Comparison of ENCODE assay signal across 12 cellular contexts in the genomic region with DNA sequence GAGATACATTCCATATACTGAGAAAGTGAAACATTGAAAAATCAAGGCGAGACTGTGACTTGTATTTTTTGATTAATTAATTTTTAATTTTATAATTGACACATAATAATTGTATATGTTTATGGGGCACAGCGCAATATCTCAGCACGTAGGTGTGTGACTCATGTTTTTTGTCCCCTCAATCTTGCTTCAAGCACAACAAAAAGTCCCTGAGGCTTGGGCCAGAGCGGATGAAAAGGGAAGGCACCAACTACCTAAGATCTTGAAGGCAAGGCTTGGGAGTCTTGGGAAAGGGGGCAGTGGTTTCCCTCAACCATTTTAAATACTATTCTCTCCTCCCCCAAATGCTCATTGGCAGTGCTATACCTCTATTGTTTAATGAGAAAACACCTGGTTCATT.
DNase-seq lines count a peak whose midpoint lies in the region; ATAC-seq lines count a peak whose summit lies in the region.
"Had no signal": no experiment of that assay in that cellular context is flagged by ENCODE, and none has a peak within 500 bp of the region (broad histone marks: within the 10 kb centered on the region; RNA-seq: fewer than 3 reads in every experiment).

No MANE protein-coding gene starts in this region.

- peaks cover 54% of the 10 kb centered on the region for H3K4me1 Mint-ChIP-seq in stimulated activated memory B cell treated with anti-CD40 and anti-IgM and Interleukin-4, amounts not matched to agents 10 μg/mL and 1 μg/mL and 100 μg/mL, for 72 hours

- DNase-seq in HuH-7.5 (ENCODE audit: low spot score), result no peak
- no peak for DNase-seq in MV-4-11 (lab: John Stamatoyannopoulos, UW)
- DNase-seq in NCI-H1417 treated with DMSO at 0.1 percent for 48 hours (lab: John Stamatoyannopoulos, UW), result no peak
- DNase-seq in COLO668 (lab: John Stamatoyannopoulos, UW; ENCODE audit: unreplicated experiment), result no peak
- DNase-seq: activated naive CD4-positive, alpha-beta T cell treated with Interleukin-2 at 50 U/mL for 16 hours; COR-L47; gastrocnemius medialis; upper lobe of right lung had no signal

- peak; percentile 32 for ATAC-seq in GM19328 (IDR thresholded peaks at IDR 0.05; ENCODE audit: unreplicated experiment)
- peak; percentile 43 for ATAC-seq in HG02678 (IDR thresholded peaks at IDR 0.05; ENCODE audit: unreplicated experiment)
- ATAC-seq in HG03439 (IDR thresholded peaks at IDR 0.05; ENCODE audit: unreplicated experiment), result peak; percentile 68
- no peak for ATAC-seq in stimulated activated memory B cell treated with anti-CD40 and anti-IgM and Interleukin-4, amounts not matched to agents 10 μg/mL and 1 μg/mL and 100 μg/mL, for 72 hours
- ATAC-seq: gastrocnemius medialis had no signal

- H3K27me3 Mint-ChIP-seq in stimulated activated memory B cell treated with anti-CD40 and anti-IgM and Interleukin-4, amounts not matched to agents 10 μg/mL and 1 μg/mL and 100 μg/mL, for 72 hours, result no peaks in the 10 kb centered on the region

- H3K27ac Mint-ChIP-seq in stimulated activated memory B cell treated with anti-CD40 and anti-IgM and Interleukin-4, amounts not matched to agents 10 μg/mL and 1 μg/mL and 100 μg/mL, for 72 hours, result peak overlapping the region; percentile 73

- peaks cover 32% of the 10 kb centered on the region for H3K36me3 Mint-ChIP-seq in stimulated activated memory B cell treated with anti-CD40 and anti-IgM and Interleukin-4, amounts not matched to agents 10 μg/mL and 1 μg/mL and 100 μg/mL, for 72 hours

- no peaks in the 10 kb centered on the region for H3K9me3 Mint-ChIP-seq in stimulated activated memory B cell treated with anti-CD40 and anti-IgM and Interleukin-4, amounts not matched to agents 10 μg/mL and 1 μg/mL and 100 μg/mL, for 72 hours

- peak overlapping the region; percentile 65 for H3K4me3 Mint-ChIP-seq in stimulated activated memory B cell treated with anti-CD40 and anti-IgM and Interleukin-4, amounts not matched to agents 10 μg/mL and 1 μg/mL and 100 μg/mL, for 72 hours
